In the genomic region with DNA sequence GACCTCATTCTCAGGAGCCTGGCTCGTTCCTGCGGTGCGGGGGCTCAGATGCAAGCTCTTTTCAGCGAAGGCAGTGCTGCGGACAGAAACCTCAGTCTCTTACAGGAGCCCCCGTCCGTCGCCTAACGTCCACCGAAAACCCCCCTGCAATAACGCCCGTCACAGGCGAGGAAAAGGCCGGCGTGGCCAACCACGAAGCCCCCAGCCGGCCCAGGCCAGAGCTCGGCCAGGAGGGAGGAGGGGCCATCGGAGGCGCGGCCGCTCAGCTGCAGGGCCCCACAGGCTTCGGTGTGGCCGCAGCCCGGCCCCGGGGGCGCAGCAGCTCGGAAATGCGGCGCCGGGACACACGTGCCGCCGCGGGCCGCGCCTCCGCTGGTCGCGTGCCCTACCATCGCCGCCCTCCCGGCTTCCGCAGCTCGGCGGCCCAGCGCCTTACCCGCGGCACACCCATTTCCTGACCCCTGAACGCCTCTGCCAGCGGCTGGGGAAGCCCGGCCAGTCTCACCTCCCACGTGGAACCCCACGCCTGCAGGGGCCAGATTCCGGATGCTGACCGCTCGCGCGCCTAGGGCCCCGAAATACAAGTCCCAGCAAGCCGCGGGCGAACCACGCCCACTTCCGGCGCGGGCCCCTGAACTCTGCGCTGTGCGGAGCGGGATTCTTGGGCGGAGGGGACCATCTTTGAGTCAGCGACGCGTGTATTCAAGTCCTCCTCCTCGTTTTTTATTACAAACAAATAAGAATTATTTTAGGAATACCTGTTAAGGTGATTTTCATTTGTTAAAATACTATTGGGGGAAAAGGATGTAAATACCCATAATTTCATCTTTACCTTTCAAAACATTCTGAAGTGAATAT, we compare ENCODE assay signal across 1 cellular context.
TF ChIP-seq lines count a peak whose summit lies in the region.

Gene ZNF239 (minus strand): TSS at position 582 of the 858 bp plus-strand sequence. CDS start 16,537 bp downstream, outside the sequence.

TF ChIP-seq in K562, 482 proteins besides CTCF, POLR2A, EP300 and RAD21 (continued from another document):
- TF ChIP-seq, protein P1, sequence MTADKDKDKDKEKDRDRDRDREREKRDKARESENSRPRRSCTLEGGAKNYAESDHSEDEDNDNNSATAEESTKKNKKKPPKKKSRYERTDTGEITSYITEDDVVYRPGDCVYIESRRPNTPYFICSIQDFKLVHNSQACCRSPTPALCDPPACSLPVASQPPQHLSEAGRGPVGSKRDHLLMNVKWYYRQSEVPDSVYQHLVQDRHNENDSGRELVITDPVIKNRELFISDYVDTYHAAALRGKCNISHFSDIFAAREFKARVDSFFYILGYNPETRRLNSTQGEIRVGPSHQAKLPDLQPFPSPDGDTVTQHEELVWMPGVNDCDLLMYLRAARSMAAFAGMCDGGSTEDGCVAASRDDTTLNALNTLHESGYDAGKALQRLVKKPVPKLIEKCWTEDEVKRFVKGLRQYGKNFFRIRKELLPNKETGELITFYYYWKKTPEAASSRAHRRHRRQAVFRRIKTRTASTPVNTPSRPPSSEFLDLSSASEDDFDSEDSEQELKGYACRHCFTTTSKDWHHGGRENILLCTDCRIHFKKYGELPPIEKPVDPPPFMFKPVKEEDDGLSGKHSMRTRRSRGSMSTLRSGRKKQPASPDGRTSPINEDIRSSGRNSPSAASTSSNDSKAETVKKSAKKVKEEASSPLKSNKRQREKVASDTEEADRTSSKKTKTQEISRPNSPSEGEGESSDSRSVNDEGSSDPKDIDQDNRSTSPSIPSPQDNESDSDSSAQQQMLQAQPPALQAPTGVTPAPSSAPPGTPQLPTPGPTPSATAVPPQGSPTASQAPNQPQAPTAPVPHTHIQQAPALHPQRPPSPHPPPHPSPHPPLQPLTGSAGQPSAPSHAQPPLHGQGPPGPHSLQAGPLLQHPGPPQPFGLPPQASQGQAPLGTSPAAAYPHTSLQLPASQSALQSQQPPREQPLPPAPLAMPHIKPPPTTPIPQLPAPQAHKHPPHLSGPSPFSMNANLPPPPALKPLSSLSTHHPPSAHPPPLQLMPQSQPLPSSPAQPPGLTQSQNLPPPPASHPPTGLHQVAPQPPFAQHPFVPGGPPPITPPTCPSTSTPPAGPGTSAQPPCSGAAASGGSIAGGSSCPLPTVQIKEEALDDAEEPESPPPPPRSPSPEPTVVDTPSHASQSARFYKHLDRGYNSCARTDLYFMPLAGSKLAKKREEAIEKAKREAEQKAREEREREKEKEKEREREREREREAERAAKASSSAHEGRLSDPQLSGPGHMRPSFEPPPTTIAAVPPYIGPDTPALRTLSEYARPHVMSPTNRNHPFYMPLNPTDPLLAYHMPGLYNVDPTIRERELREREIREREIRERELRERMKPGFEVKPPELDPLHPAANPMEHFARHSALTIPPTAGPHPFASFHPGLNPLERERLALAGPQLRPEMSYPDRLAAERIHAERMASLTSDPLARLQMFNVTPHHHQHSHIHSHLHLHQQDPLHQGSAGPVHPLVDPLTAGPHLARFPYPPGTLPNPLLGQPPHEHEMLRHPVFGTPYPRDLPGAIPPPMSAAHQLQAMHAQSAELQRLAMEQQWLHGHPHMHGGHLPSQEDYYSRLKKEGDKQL (CRISPR knock-in tag; IDR thresholded peaks at IDR 0.05; ENCODE audit: borderline replicate concordance) = no peak
- TF ChIP-seq ZNF707 (CRISPR knock-in tag; conservative IDR thresholded peaks at IDR 0.05) (no peak), MCM2 (IDR thresholded peaks at IDR 0.05; ENCODE audit: low read depth) (no peak), NFE2L1 (tag; IDR thresholded peaks at IDR 0.05; ENCODE audit: borderline replicate concordance, low read depth) (no peak), ZNF140 (CRISPR knock-in tag; IDR thresholded peaks at IDR 0.05) (no peak), USF1 (CRISPR knock-in tag; IDR thresholded peaks at IDR 0.05) (peak; percentile 70), CBX8 (IDR thresholded peaks at IDR 0.05; ENCODE audit: borderline replicate concordance, extremely low read depth, low read depth, low read length, poor library complexity, severe bottlenecking) (no peak), PHF20 (IDR thresholded peaks at IDR 0.05; ENCODE audit: partially characterized antibody) (peak; percentile 58), ARNT (IDR thresholded peaks at IDR 0.05) (peak in 1 of 2 experiments; percentile 27; a peak in 1 of 4 replicates), GABPB1 (CRISPR knock-in tag; IDR thresholded peaks at IDR 0.05) (peak; percentile 97), ZNF175 (CRISPR knock-in tag; IDR thresholded peaks at IDR 0.05; ENCODE audit: low read depth) (no peak), UBTF (IDR thresholded peaks at IDR 0.05; ENCODE audit: borderline replicate concordance in 1 of 2, low read depth in 2 of 2, low read length in 2 of 2) (0 out of 4 replicates have a peak, but pooled peaks of 1 of the 2 experiments have one; percentile 31), ZNF124 (CRISPR knock-in tag; IDR thresholded peaks at IDR 0.05) (no peak), TAL1 (IDR thresholded peaks at IDR 0.05) (no peak), KHSRP (IDR thresholded peaks at IDR 0.05) (no peak), ATF2 (CRISPR knock-in tag; IDR thresholded peaks at IDR 0.05) (peak; percentile 68), ZFX (CRISPR knock-in tag; IDR thresholded peaks at IDR 0.05) (peak; percentile 82), LCOR (CRISPR knock-in tag; IDR thresholded peaks at IDR 0.05) (peak; percentile 66; the same call in 1 of the 2 replicates), ZNF766 (CRISPR knock-in tag; conservative IDR thresholded peaks at IDR 0.05) (peak; percentile 81; the same call in 1 of the 2 replicates), FIP1L1 (IDR thresholded peaks at IDR 0.05; ENCODE audit: low read depth, low read length, poor library complexity, severe bottlenecking) (peak; percentile 85), SIX5 (IDR thresholded peaks at IDR 0.05; ENCODE audit: borderline replicate concordance in 1 of 2, insufficient read depth in 1 of 2, low read depth in 1 of 2, low read length in 2 of 2) (peak; percentile 86), TEAD4 (IDR thresholded peaks at IDR 0.05; ENCODE audit: low read length) (no peak; the same call in 1 of the 2 replicates), TEAD4 (CRISPR knock-in tag; IDR thresholded peaks at IDR 0.05; ENCODE audit: borderline replicate concordance) (peak; percentile 97), WHSC1 (IDR thresholded peaks at IDR 0.05; ENCODE audit: low read length) (no peak), TAF15 (IDR thresholded peaks at IDR 0.05; ENCODE audit: low read depth, low read length) (no peak), ZNF311 (CRISPR knock-in tag; IDR thresholded peaks at IDR 0.05) (no peak), NFE2 (IDR thresholded peaks at IDR 0.05; ENCODE audit: low read depth) (no peak), POLR2B (IDR thresholded peaks at IDR 0.05; ENCODE audit: low read depth, partially characterized antibody) (no peak), HINFP (tag; conservative IDR thresholded peaks at IDR 0.05; ENCODE audit: low read depth) (no peak), SIN3B (IDR thresholded peaks at IDR 0.05; ENCODE audit: low read depth) (peak; percentile 60; the same call in 1 of the 2 replicates)
- TF ChIP-seq, protein P2, sequence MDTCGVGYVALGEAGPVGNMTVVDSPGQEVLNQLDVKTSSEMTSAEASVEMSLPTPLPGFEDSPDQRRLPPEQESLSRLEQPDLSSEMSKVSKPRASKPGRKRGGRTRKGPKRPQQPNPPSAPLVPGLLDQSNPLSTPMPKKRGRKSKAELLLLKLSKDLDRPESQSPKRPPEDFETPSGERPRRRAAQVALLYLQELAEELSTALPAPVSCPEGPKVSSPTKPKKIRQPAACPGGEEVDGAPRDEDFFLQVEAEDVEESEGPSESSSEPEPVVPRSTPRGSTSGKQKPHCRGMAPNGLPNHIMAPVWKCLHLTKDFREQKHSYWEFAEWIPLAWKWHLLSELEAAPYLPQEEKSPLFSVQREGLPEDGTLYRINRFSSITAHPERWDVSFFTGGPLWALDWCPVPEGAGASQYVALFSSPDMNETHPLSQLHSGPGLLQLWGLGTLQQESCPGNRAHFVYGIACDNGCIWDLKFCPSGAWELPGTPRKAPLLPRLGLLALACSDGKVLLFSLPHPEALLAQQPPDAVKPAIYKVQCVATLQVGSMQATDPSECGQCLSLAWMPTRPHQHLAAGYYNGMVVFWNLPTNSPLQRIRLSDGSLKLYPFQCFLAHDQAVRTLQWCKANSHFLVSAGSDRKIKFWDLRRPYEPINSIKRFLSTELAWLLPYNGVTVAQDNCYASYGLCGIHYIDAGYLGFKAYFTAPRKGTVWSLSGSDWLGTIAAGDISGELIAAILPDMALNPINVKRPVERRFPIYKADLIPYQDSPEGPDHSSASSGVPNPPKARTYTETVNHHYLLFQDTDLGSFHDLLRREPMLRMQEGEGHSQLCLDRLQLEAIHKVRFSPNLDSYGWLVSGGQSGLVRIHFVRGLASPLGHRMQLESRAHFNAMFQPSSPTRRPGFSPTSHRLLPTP (IDR thresholded peaks at IDR 0.05; ENCODE audit: borderline replicate concordance, extremely low read depth, insufficient read length) = no peak
TF ChIP-seq in K562: peak in this region for 169.
